Comparison of ENCODE assay signal across 1 cellular context in genomic region chr17:58665946-58666857, GRCh38.
TF ChIP-seq lines count a peak whose summit lies in the region.

No MANE protein-coding gene starts in this region.

TF ChIP-seq in K562, 482 proteins besides CTCF, POLR2A, EP300 and RAD21 (continued from another document and continues in another):
- TF ChIP-seq DNMT1 (IDR thresholded peaks at IDR 0.05) (no peak), MTF1 (CRISPR knock-in tag; IDR thresholded peaks at IDR 0.05; ENCODE audit: borderline replicate concordance) (no peak), TRIM28 (IDR thresholded peaks at IDR 0.05) (0 out of 2 replicates have a peak, but pooled peaks have one; percentile 17), KDM1A (IDR thresholded peaks at IDR 0.05) (no peak), ARID3A (IDR thresholded peaks at IDR 0.05; ENCODE audit: borderline replicate concordance, low read depth, low read length) (no peak), POLR2AphosphoS5 (IDR thresholded peaks at IDR 0.05; ENCODE audit: control insufficient read depth, insufficient read depth, low read depth, low read length) (peak; percentile 99), ZNF76 (CRISPR knock-in tag; IDR thresholded peaks at IDR 0.05; ENCODE audit: borderline replicate concordance) (no peak), SRSF9 (IDR thresholded peaks at IDR 0.05; ENCODE audit: borderline replicate concordance, low read depth, low read length) (no peak), KHSRP (IDR thresholded peaks at IDR 0.05) (no peak), ZFP91 (CRISPR knock-in tag; IDR thresholded peaks at IDR 0.05) (no peak), MNT (conservative IDR thresholded peaks at IDR 0.05) (0 out of 4 replicates have a peak, but pooled peaks of 1 of the 2 experiments have one; percentile 22), HOXB6 (CRISPR knock-in tag; IDR thresholded peaks at IDR 0.05; ENCODE audit: borderline replicate concordance) (no peak), POLR2AphosphoS2 (IDR thresholded peaks at IDR 0.05; ENCODE audit: low read length) (0 out of 2 replicates have a peak, but pooled peaks have one; percentile 41), STAT5B (CRISPR knock-in tag; IDR thresholded peaks at IDR 0.05) (no peak), ZNF134 (CRISPR knock-in tag; conservative IDR thresholded peaks at IDR 0.05) (no peak), ZNF354B (CRISPR knock-in tag; IDR thresholded peaks at IDR 0.05) (no peak), CBFA2T3 (IDR thresholded peaks at IDR 0.05) (no peak), CCAR2 (IDR thresholded peaks at IDR 0.05; ENCODE audit: low read depth, low read length) (no peak), PRDM10 (IDR thresholded peaks at IDR 0.05; ENCODE audit: partially characterized antibody) (no peak), ATF7 (IDR thresholded peaks at IDR 0.05) (no peak), THAP7 (CRISPR knock-in tag; IDR thresholded peaks at IDR 0.05) (no peak), TRIM25 (IDR thresholded peaks at IDR 0.05; ENCODE audit: borderline replicate concordance) (no peak), ZNF77 (CRISPR knock-in tag; IDR thresholded peaks at IDR 0.05) (no peak), TCF7 (IDR thresholded peaks at IDR 0.05; ENCODE audit: borderline replicate concordance) (no peak), NR1H2 (CRISPR knock-in tag; IDR thresholded peaks at IDR 0.05) (no peak), RAD51 (IDR thresholded peaks at IDR 0.05; ENCODE audit: borderline replicate concordance, low read depth) (no peak; the same call in 1 of the 2 replicates), ZNF696 (CRISPR knock-in tag; conservative IDR thresholded peaks at IDR 0.05) (no peak), ZNF175 (CRISPR knock-in tag; IDR thresholded peaks at IDR 0.05; ENCODE audit: low read depth) (no peak), HNRNPH1 (optimal IDR thresholded peaks at IDR 0.05; ENCODE audit: low read depth, low read length) (no peak), ZBTB26 (CRISPR knock-in tag; IDR thresholded peaks at IDR 0.05) (no peak), PHTF2 (CRISPR knock-in tag; IDR thresholded peaks at IDR 0.05) (no peak), NKRF (IDR thresholded peaks at IDR 0.05; ENCODE audit: borderline replicate concordance) (no peak), ZBTB33 (CRISPR knock-in tag; IDR thresholded peaks at IDR 0.05) (no peak), STAT5A (IDR thresholded peaks at IDR 0.05; ENCODE audit: borderline replicate concordance, low read length) (peak; percentile 56; the same call in 1 of the 2 replicates), CREB3 (tag; conservative IDR thresholded peaks at IDR 0.05; ENCODE audit: low read depth) (no peak), PURB (CRISPR knock-in tag; IDR thresholded peaks at IDR 0.05; ENCODE audit: low read depth) (no peak), JUN (IDR thresholded peaks at IDR 0.05; ENCODE audit: borderline replicate concordance, low read depth, low read length) (no peak), JUN (CRISPR knock-in tag; IDR thresholded peaks at IDR 0.05; ENCODE audit: borderline replicate concordance) (no peak), NR2C2 (CRISPR knock-in tag; IDR thresholded peaks at IDR 0.05) (no peak), NR2C2 (tag; IDR thresholded peaks at IDR 0.05) (peak; percentile 20; the same call in 1 of the 2 replicates), KLF16 (IDR thresholded peaks at IDR 0.05) (no peak), JUNB (CRISPR knock-in tag; conservative IDR thresholded peaks at IDR 0.05) (no peak), FOXP4 (CRISPR knock-in tag; IDR thresholded peaks at IDR 0.05; ENCODE audit: borderline replicate concordance) (no peak), SMAD4 (CRISPR knock-in tag; conservative IDR thresholded peaks at IDR 0.05) (no peak), LARP7 (IDR thresholded peaks at IDR 0.05) (no peak)
